19 cellular contexts compared by ENCODE assay signal in genomic region chr19:27971869-27972268, GRCh38.
DNase-seq lines count a peak whose midpoint lies in the region; ATAC-seq and TF ChIP-seq lines count a peak whose summit lies in the region.
"Had no signal": no experiment of that assay in that cellular context is flagged by ENCODE, and none has a peak within 500 bp of the region (broad histone marks: within the 10 kb centered on the region; RNA-seq: fewer than 3 reads in every experiment).

No MANE protein-coding gene starts in this region.

- H3K9ac ChIP-seq in neuronal stem cell (ENCODE audit: low read depth, low read length, poor library complexity) = no peak overlapping the region

- intact Hi-C loops in body of pancreas (cut with DNase I) = loop anchor here (5.0 kb wide), 1 partner anchor 350 kb away; no protein-coding TSS in a partner anchor

- H2BK120ac ChIP-seq in neuronal stem cell (ENCODE audit: low read depth, low read length) = no peak overlapping the region

- H3K36me3 Mint-ChIP-seq in activated naive CD4-positive, alpha-beta T cell treated with anti-CD3 and anti-CD28 coated beads, Interleukin-2, amount 10 ng/mL, durations not matched to agents 7 days and 5 days = no peaks in the 10 kb centered on the region

- H2BK5ac ChIP-seq in neuronal stem cell (ENCODE audit: low read length) = no peak overlapping the region

- H3K36me3 ChIP-seq in SJSA1 (no peaks in the 10 kb centered on the region), neuronal stem cell (replicated peaks in 1 of 2; ENCODE audit: control insufficient read depth in 2 of 2, insufficient read depth in 2 of 2, low read length in 2 of 2) (no peaks in the 10 kb centered on the region), body of pancreas (replicated peaks in 1 of 2; ENCODE audit: insufficient read depth in 1 of 2, low read depth in 2 of 2) (no peaks in the 10 kb centered on the region)
- H3K36me3 ChIP-seq: BE2C, MG63 had no signal

- H3K23ac ChIP-seq in neuronal stem cell (ENCODE audit: low read depth, low read length, poor library complexity) = no peak overlapping the region

- H3K4me2 ChIP-seq in neuronal stem cell (ENCODE audit: insufficient read depth, low read length, poor library complexity, severe bottlenecking) = no peak overlapping the region

- no peak overlapping the region for H4K8ac ChIP-seq in neuronal stem cell (ENCODE audit: low read depth, low read length)

- no peak overlapping the region for H3K4me3 Mint-ChIP-seq in activated naive CD4-positive, alpha-beta T cell treated with anti-CD3 and anti-CD28 coated beads, Interleukin-2, amount 10 ng/mL, durations not matched to agents 7 days and 5 days

- H3K27me3 ChIP-seq in SJSA1 (replicated peaks) (no peaks in the 10 kb centered on the region), neuronal stem cell (ENCODE audit: control insufficient read depth in 3 of 3, insufficient read depth in 3 of 3, low read depth in 1 of 3, low read length in 3 of 3) (no peaks in the 10 kb centered on the region), body of pancreas (no peaks in the 10 kb centered on the region)
- H3K27me3 ChIP-seq: BE2C, MG63 had no signal

- no CpG with 5 or more reads among the region's 2 CpGs for WGBS in neuronal stem cell (ENCODE audit: extremely low coverage in 2 of 2, insufficient read length in 2 of 2, insufficient replicate concordance in 1 of 2), 2 donors
- 67 to 68% methylated on average over 2 of the region's 2 CpGs for WGBS in body of pancreas, 2 donors

- no peak overlapping the region for H3K27ac Mint-ChIP-seq in activated naive CD4-positive, alpha-beta T cell treated with anti-CD3 and anti-CD28 coated beads, Interleukin-2, amount 10 ng/mL, durations not matched to agents 7 days and 5 days

- no peak overlapping the region for H2BK15ac ChIP-seq in neuronal stem cell (ENCODE audit: low read length)

- no peak for TF ChIP-seq CTCF in body of pancreas (IDR thresholded peaks at IDR 0.05)

- no peak overlapping the region for H4K91ac ChIP-seq in neuronal stem cell (ENCODE audit: low read depth, low read length, poor library complexity)

- no peaks in the 10 kb centered on the region for H3K9me3 ChIP-seq in SJSA1 (replicated peaks)
- H3K9me3 ChIP-seq in neuronal stem cell (replicated peaks in 1 of 2; ENCODE audit: control insufficient read depth in 2 of 2, insufficient read depth in 1 of 2, low read depth in 1 of 2, low read length in 2 of 2) = no peaks in the 10 kb centered on the region
- H3K9me3 ChIP-seq in body of pancreas = no peaks in the 10 kb centered on the region
- H3K9me3 ChIP-seq: BE2C, MG63 had no signal

- DNase-seq in SJSA1 (ENCODE audit: low read depth in 1 of 2, low spot score in 2 of 2) (peak in 1 of 2 experiments; percentile 4), epithelial cell of prostate (ENCODE audit: low read depth, low spot score) (no peak), neuronal stem cell (ENCODE audit: low spot score) (no peak), body of pancreas (no peak), NCI-H82 (lab: John Stamatoyannopoulos, UW) (no peak)
- no peak for DNase-seq in stimulated activated CD4-positive, alpha-beta T cell treated with anti-CD3 and anti-CD28 coated beads, Interleukin-4, amount 100 ng/mL, for 24 hours
- DNase-seq in activated naive CD4-positive, alpha-beta T cell treated with anti-CD3 and anti-CD28 coated beads, Interleukin-2, amount 10 ng/mL, durations not matched to agents 7 days and 5 days = no peak
- DNase-seq: BE2C; GF-D8; GOT3; NCI-H1048; NCI-H1417 treated with DMSO at 0.1 percent for 48 hours; NCI-H187 treated with DMSO at 0.1 percent for 48 hours; NCI-H2107; NK-92 treated with Interleukin-12 subunit alpha and Interleukin-12 subunit beta, amount 100 ng/mL, for 24 hours; SIG-M5 had no signal

- no peaks in the 10 kb centered on the region for H3K79me1 ChIP-seq in neuronal stem cell (ENCODE audit: low read depth, low read length)

- H2BK12ac ChIP-seq in neuronal stem cell (ENCODE audit: low read length) = no peak overlapping the region

- H3K27ac ChIP-seq in SJSA1 = peak overlapping the region; percentile 77
- peak overlapping the region; percentile 69 for H3K27ac ChIP-seq in epithelial cell of prostate
- peak overlapping the region; percentile 56 for H3K27ac ChIP-seq in neuronal stem cell (replicated peaks; ENCODE audit: low read length)
- no peak overlapping the region for H3K27ac ChIP-seq in body of pancreas

- H3K4me3 ChIP-seq in SJSA1 = no peak overlapping the region
- no peak overlapping the region for H3K4me3 ChIP-seq in neuronal stem cell (ENCODE audit: low read length in 2 of 2)
- no peak overlapping the region for H3K4me3 ChIP-seq in body of pancreas
- H3K4me3 ChIP-seq: K562, MG63 had no signal

- CTCF ChIA-PET in activated naive CD4-positive, alpha-beta T cell treated with anti-CD3 and anti-CD28 coated beads, Interleukin-2, amount 10 ng/mL, durations not matched to agents 7 days and 5 days (lab: Charles Lee) = no interaction called here

- TF ChIP-seq POLR2A in body of pancreas (IDR thresholded peaks at IDR 0.05) = no peak

- no peaks in the 10 kb centered on the region for H3K9me3 Mint-ChIP-seq in activated naive CD4-positive, alpha-beta T cell treated with anti-CD3 and anti-CD28 coated beads, Interleukin-2, amount 10 ng/mL, durations not matched to agents 7 days and 5 days

- H3K14ac ChIP-seq in neuronal stem cell (ENCODE audit: low read length) = no peak overlapping the region

- no peak overlapping the region for H2AFZ ChIP-seq in neuronal stem cell (ENCODE audit: low read length)

- peaks cover 35% of the 10 kb centered on the region for H3K4me1 ChIP-seq in SJSA1 (replicated peaks)
- peaks cover 5 to 10% of the 10 kb centered on the region in 2 donors for H3K4me1 ChIP-seq in neuronal stem cell (ENCODE audit: control insufficient read depth in 2 of 2, insufficient read depth in 1 of 2, low read depth in 1 of 2, low read length in 2 of 2)
- H3K4me1 ChIP-seq in body of pancreas = no peaks in the 10 kb centered on the region
- H3K4me1 ChIP-seq: BE2C had no signal

- no peak overlapping the region for H3K18ac ChIP-seq in neuronal stem cell (ENCODE audit: low read length)

- no peak overlapping the region for H3K4ac ChIP-seq in neuronal stem cell (ENCODE audit: low read length)

- H2AK5ac ChIP-seq in neuronal stem cell (ENCODE audit: low read depth, low read length) = peak overlapping the region; percentile 13

- H3K4me1 Mint-ChIP-seq in activated naive CD4-positive, alpha-beta T cell treated with anti-CD3 and anti-CD28 coated beads, Interleukin-2, amount 10 ng/mL, durations not matched to agents 7 days and 5 days = no peaks in the 10 kb centered on the region

- ATAC-seq in body of pancreas = no peak
- ATAC-seq: HepG2, K562 had no signal

- no peaks in the 10 kb centered on the region for H3K27me3 Mint-ChIP-seq in activated naive CD4-positive, alpha-beta T cell treated with anti-CD3 and anti-CD28 coated beads, Interleukin-2, amount 10 ng/mL, durations not matched to agents 7 days and 5 days

Comparison
In these comparisons a context has a peak if more than half of its experiments do, and no peak if none do; other contexts are left out.
1. H3K27ac ChIP-seq: peak in SJSA1 (single experiment), epithelial cell of prostate (single experiment) and neuronal stem cell (single experiment); none in body of pancreas (0 of 4).